8 cellular contexts compared by ENCODE assay signal in genomic region chr9:38065369-38066075, GRCh38.
DNase-seq lines count a peak whose midpoint lies in the region; ATAC-seq and TF ChIP-seq lines count a peak whose summit lies in the region.

No MANE protein-coding gene starts in this region.

- H3K27ac Mint-ChIP-seq in nephron = peak overlapping the region; percentile 80 to 87 (median 87)

- H3K4me1 Mint-ChIP-seq in nephron = peaks cover 64% of the 10 kb centered on the region

- in situ Hi-C loops in GM13976 (cut with MboI; ENCODE audit: low sequenced_read_pairs, unreplicated experiment) = no loop called here

- H3K4me3 ChIP-seq in WI38 (ENCODE audit: low read depth, low read length) = peak overlapping the region; percentile 89

- ATAC-seq in HG02571 (IDR thresholded peaks at IDR 0.05; ENCODE audit: unreplicated experiment) = peak; percentile 38

- DNase-seq in GM13976 (ENCODE audit: low spot score) (peak; percentile 55), SW480 (ENCODE audit: low spot score) (no peak), hepatic stellate cell (ENCODE audit: low spot score) (no peak), NOMO-1 (lab: John Stamatoyannopoulos, UW; ENCODE audit: unreplicated experiment in 2 of 2) (no peak)
- DNase-seq in activated naive CD4-positive, alpha-beta T cell treated with Interleukin-2 at 50 U/mL for 16 hours = no peak

- H3K4me3 Mint-ChIP-seq in nephron = peak overlapping the region; percentile 95 to 98 (median 96)

- TF ChIP-seq CTCF in GM13976 (IDR thresholded peaks at IDR 0.05; ENCODE audit: borderline replicate concordance, control extremely low read depth, extremely low read depth, insufficient read depth, missing control alignments) (no peak), WI38 (IDR thresholded peaks at IDR 0.05; ENCODE audit: low read depth, low read length) (no peak), nephron (IDR thresholded peaks at IDR 0.05; ENCODE audit: unreplicated experiment in 3 of 3) (no peak)

- no peaks in the 10 kb centered on the region for H3K36me3 Mint-ChIP-seq in nephron (ENCODE audit: low read depth)

- no peaks in the 10 kb centered on the region for H3K9me3 Mint-ChIP-seq in nephron

- peaks cover 29% of the 10 kb centered on the region for H3K27me3 Mint-ChIP-seq in nephron (ENCODE audit: low read depth)
